Comparison of ENCODE assay signal across 7 cellular contexts in the genomic region with DNA sequence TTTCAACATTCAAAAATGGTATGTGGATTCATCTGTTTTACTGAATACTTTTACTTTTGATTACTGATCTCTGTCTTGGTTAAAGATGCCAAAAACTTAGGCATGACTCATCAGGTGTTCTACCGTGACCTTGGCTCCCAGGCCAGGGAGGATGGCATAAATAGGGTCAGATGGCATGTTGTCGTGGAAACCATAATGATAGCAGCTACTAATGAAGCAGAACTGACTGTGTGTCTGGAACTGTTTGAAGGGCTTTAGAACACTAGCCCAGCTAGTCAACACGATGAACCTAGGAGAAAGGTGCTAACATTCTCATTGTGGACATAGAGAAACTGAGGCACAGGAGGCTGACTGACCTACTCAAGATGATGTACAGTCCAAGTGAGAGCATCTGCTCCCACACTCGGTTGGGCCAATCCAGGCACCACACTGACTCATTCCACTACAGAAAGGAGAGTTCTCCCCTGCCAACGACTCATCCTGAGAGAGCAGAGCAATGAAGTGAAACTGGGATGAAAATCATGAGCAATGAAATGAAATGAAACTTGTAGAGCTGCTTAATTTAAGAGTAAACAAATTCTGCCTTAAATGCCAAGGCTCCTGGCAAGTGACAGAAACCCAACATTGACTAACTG.
DNase-seq lines count a peak whose midpoint lies in the region; ATAC-seq and TF ChIP-seq lines count a peak whose summit lies in the region.

No MANE protein-coding gene starts in this region.

- TF ChIP-seq CTCF in left lung (IDR thresholded peaks at IDR 0.05), result no peak

- no peaks in the 10 kb centered on the region for H3K36me3 ChIP-seq in left lung

- peak; percentile 6 to 45 for DNase-seq in activated CD4-positive, alpha-beta T cell treated with anti-CD3 and anti-CD28 coated beads, Interleukin-2, amount 50 U/mL, for 24 hours (ENCODE audit: low read depth in 1 of 2, low spot score in 1 of 2)
- peak; percentile 28 for DNase-seq in stimulated activated CD4-positive, alpha-beta T cell treated with anti-CD3 and anti-CD28 coated beads, Interleukin-4, amount 100 ng/mL, for 1 hour
- DNase-seq in left lung (no peak), NCI-H774 (lab: John Stamatoyannopoulos, UW) (no peak), glomerular visceral epithelial cell (ENCODE audit: extremely low spot score) (no peak)

- H3K27ac ChIP-seq in left lung, result no peak overlapping the region

- H3K4me1 ChIP-seq in left lung, result no peaks in the 10 kb centered on the region

- no peaks in the 10 kb centered on the region for H3K9me3 ChIP-seq in left lung

- intact Hi-C loops in left lung (cut with DNase I), result no loop called here

- H3K27me3 ChIP-seq in left lung, result no peaks in the 10 kb centered on the region

- no peak overlapping the region for H3K4me3 ChIP-seq in left lung

- peak; percentile 61 for ATAC-seq in GM19025 (IDR thresholded peaks at IDR 0.05; ENCODE audit: low read depth, unreplicated experiment)
- ATAC-seq in HG02870 (IDR thresholded peaks at IDR 0.05; ENCODE audit: unreplicated experiment), result peak; percentile 78
- no peak for ATAC-seq in left lung

Comparison
In these comparisons a context has a peak if more than half of its experiments do, and no peak if none do; other contexts are left out.
1. DNase-seq: peak in activated CD4-positive, alpha-beta T cell treated with anti-CD3 and anti-CD28 coated beads, Interleukin-2, amount 50 U/mL, for 24 hours (2 of 2) and stimulated activated CD4-positive, alpha-beta T cell treated with anti-CD3 and anti-CD28 coated beads, Interleukin-4, amount 100 ng/mL, for 1 hour (single experiment); none in left lung (0 of 2), NCI-H774 (single experiment) and glomerular visceral epithelial cell (single experiment).